Comparison of ENCODE assay signal across 1 cellular context in genomic region chr10:48400850-48401220, GRCh38.
TF ChIP-seq lines count a peak whose summit lies in the region.

No MANE protein-coding gene starts in this region.

TF ChIP-seq in K562, 482 proteins besides CTCF, POLR2A, EP300 and RAD21:
- TF ChIP-seq ZNF431 (CRISPR knock-in tag; IDR thresholded peaks at IDR 0.05), result no peak
- 0 out of 2 replicates have a peak, but pooled peaks have one; percentile 27 for TF ChIP-seq RFX7 (CRISPR knock-in tag; IDR thresholded peaks at IDR 0.05)
